ENCODE assay signal across 27 cellular contexts in genomic region chr1:53031732-53032131, GRCh38. TPM values are rescaled to one million over a fixed set of nuclear protein-coding genes. Genes with fewer than 3 reads are reported as not detected.
A peak's percentile ranks its signal among the peaks of the same experiment; 100 is the strongest.
DNase-seq lines count a peak whose midpoint lies in the region; ATAC-seq and TF ChIP-seq lines count a peak whose summit lies in the region.
"Had no signal": no experiment of that assay in that cellular context is flagged by ENCODE, and none has a peak within 500 bp of the region (broad histone marks: within the 10 kb centered on the region; RNA-seq: fewer than 3 reads in every experiment).

No MANE protein-coding gene starts in this region.

- no peak overlapping the region for H3K4me2 ChIP-seq in hepatocyte

- WGBS in hepatocyte (ENCODE audit: low lambda C conversion rate, missing lambda C conversion rate): 81% methylated on average over 1 of the region's 1 CpG
- 52 to 65% methylated on average over 1 of the region's 1 CpG for WGBS in lower leg skin, 2 donors

- no peaks in the 10 kb centered on the region for H3K27me3 ChIP-seq in adipocyte (replicated peaks; ENCODE audit: control insufficient read depth, insufficient read depth, low read length)
- H3K27me3 ChIP-seq in hepatocyte: no peaks in the 10 kb centered on the region
- H3K27me3 ChIP-seq in subcutaneous abdominal adipose tissue (ENCODE audit: control insufficient read depth in 5 of 5, insufficient read depth in 4 of 5, low read length in 5 of 5): no peaks in the 10 kb centered on the region
- H3K27me3 ChIP-seq: BE2C, SJCRH30 had no signal

- H3K9ac ChIP-seq in adipocyte (ENCODE audit: low read length) (peak overlapping the region; percentile 39), subcutaneous abdominal adipose tissue (ENCODE audit: low read length in 5 of 5) (peak overlapping the region in 1 of 5 donors; percentile 17)

- DNase-seq in NCI-H2171 treated with DMSO at 0.1 percent for 48 hours (lab: John Stamatoyannopoulos, UW) (peak; percentile 35), NCI-H2171 (lab: John Stamatoyannopoulos, UW) (no peak), adipocyte (ENCODE audit: low read depth) (no peak), hepatocyte (ENCODE audit: low spot score) (no peak), lower leg skin (ENCODE audit: low spot score in 2 of 2) (no peak)
- DNase-seq: BE2C; CD8-positive, alpha-beta memory T cell; DMS 273 treated with DMSO at 0.1 percent for 48 hours; DMS79; EL; GDM1; Kasumi-1; MV-4-11; NCI-H1105; NCI-H1436 treated with DMSO at 0.1 percent for 48 hours; NCI-H187 treated with DMSO at 0.1 percent for 48 hours; NCI-H446; NCI-H526 treated with DMSO at 0.1 percent for 48 hours; SJCRH30 had no signal

- no peak for TF ChIP-seq POLR2A in lower leg skin (IDR thresholded peaks at IDR 0.05)

- peaks cover 22% of the 10 kb centered on the region for H3K4me1 ChIP-seq in adipocyte (ENCODE audit: control insufficient read depth, insufficient read depth, low read length)
- H3K4me1 ChIP-seq in hepatocyte (ENCODE audit: insufficient read depth): peaks cover 8% of the 10 kb centered on the region
- H3K4me1 ChIP-seq in subcutaneous abdominal adipose tissue (ENCODE audit: control insufficient read depth in 5 of 5, insufficient read depth in 5 of 5, low read length in 5 of 5): peaks cover 0 to 17% (median 7%) of the 10 kb centered on the region in 5 donors
- H3K4me1 ChIP-seq: BE2C, SJCRH30 had no signal

- H3K9me2 ChIP-seq in hepatocyte (replicated peaks; ENCODE audit: insufficient read depth): no peaks in the 10 kb centered on the region

- H3K9me3 ChIP-seq in adipocyte (ENCODE audit: control insufficient read depth, low read length) (no peaks in the 10 kb centered on the region), hepatocyte (ENCODE audit: low read depth) (no peaks in the 10 kb centered on the region), subcutaneous abdominal adipose tissue (ENCODE audit: control insufficient read depth in 5 of 5, low read length in 5 of 5) (no peaks in the 10 kb centered on the region)
- H3K9me3 ChIP-seq: BE2C, SJCRH30 had no signal

- H3K27ac ChIP-seq in hepatocyte (peak overlapping the region; percentile 11), subcutaneous abdominal adipose tissue (ENCODE audit: low read depth, low read length) (peak overlapping the region; percentile 46)
- H3K27ac ChIP-seq: 22Rv1, SJCRH30 had no signal

- no peak for ATAC-seq in GM19395 (IDR thresholded peaks at IDR 0.05; ENCODE audit: unreplicated experiment)
- ATAC-seq: K562, Right ventricle myocardium inferior, SK-N-SH treated with all-trans-retinoic acid at 6 μM for 48 hours had no signal

- intact Hi-C loops in lower leg skin (cut with DNase I; ENCODE audit: low total_unique reads): no loop called here

- peaks cover 12% of the 10 kb centered on the region for H3K79me2 ChIP-seq in hepatocyte

- peak overlapping the region; percentile 9 for H3K4me3 ChIP-seq in adipocyte (ENCODE audit: low read length)
- H3K4me3 ChIP-seq in hepatocyte: no peak overlapping the region
- H3K4me3 ChIP-seq in subcutaneous abdominal adipose tissue (ENCODE audit: low read depth in 1 of 5, low read length in 5 of 5): no peak overlapping the region
- H3K4me3 ChIP-seq in lower leg skin (ENCODE audit: low read depth, poor library complexity, severe bottlenecking): no peak overlapping the region
- H3K4me3 ChIP-seq: K562, SJCRH30 had no signal

- H2AFZ ChIP-seq in hepatocyte: no peak overlapping the region

- no peak for TF ChIP-seq CTCF in hepatocyte (IDR thresholded peaks at IDR 0.05; ENCODE audit: poor library complexity)
- no peak for TF ChIP-seq CTCF in lower leg skin (IDR thresholded peaks at IDR 0.05)

- H4K20me1 ChIP-seq in hepatocyte (ENCODE audit: insufficient read depth, poor library complexity, severe bottlenecking): no peaks in the 10 kb centered on the region

- peaks cover 28% of the 10 kb centered on the region for H3K36me3 ChIP-seq in adipocyte (ENCODE audit: control insufficient read depth, insufficient read depth, low read length, severe bottlenecking)
- no peaks in the 10 kb centered on the region for H3K36me3 ChIP-seq in hepatocyte (replicated peaks; ENCODE audit: insufficient read depth, low read depth)
- peaks cover 3 to 13% (median 10%) of the 10 kb centered on the region in 5 donors for H3K36me3 ChIP-seq in subcutaneous abdominal adipose tissue (ENCODE audit: control insufficient read depth in 5 of 5, insufficient read depth in 5 of 5, low read length in 5 of 5)
- H3K36me3 ChIP-seq: BE2C had no signal

RNA-seq across cellular contexts. Expression of gene PODN, which starts 30.3 kb away (rescaled TPM):
- total RNA-seq in hepatocyte (2.1 and 3.9 TPM in 2 replicates), lower leg skin (10 to 100 TPM; 11.3 to 58.8 (median 14.4) TPM)
- polyA plus RNA-seq in hepatocyte: 4.9 and 9.2 TPM in 2 replicates
- total RNA-seq: CD8-positive, alpha-beta memory T cell; K562; MCF 10A had no signal
- polyA plus RNA-seq: CD14-positive monocyte, K562 had no signal
